In the genomic region with DNA sequence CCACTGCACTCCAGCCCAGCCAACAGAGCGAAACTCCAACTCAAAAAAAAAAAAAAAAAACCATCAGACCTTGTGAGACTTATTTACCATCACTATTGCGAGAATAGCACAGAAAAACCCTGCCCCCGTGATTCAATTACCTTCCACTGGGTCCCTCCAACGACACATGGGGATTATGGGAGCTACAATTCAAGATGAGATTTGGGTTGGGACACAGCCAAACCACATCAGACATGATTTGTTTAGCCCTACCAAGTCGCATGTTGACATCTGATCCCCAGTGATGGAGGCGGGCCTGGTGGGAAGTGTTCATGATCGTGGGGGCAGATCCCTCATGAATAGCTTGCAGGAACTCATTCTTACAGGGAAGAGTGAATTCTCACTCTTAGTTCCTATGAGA, we compare ENCODE assay signal across 1 cellular context.
TF ChIP-seq lines count a peak whose summit lies in the region.

No MANE protein-coding gene starts in this region.

TF ChIP-seq in GM23338, 12 proteins besides CTCF, POLR2A, EP300 and RAD21 (continued from another document):
- TF ChIP-seq, protein P1, sequence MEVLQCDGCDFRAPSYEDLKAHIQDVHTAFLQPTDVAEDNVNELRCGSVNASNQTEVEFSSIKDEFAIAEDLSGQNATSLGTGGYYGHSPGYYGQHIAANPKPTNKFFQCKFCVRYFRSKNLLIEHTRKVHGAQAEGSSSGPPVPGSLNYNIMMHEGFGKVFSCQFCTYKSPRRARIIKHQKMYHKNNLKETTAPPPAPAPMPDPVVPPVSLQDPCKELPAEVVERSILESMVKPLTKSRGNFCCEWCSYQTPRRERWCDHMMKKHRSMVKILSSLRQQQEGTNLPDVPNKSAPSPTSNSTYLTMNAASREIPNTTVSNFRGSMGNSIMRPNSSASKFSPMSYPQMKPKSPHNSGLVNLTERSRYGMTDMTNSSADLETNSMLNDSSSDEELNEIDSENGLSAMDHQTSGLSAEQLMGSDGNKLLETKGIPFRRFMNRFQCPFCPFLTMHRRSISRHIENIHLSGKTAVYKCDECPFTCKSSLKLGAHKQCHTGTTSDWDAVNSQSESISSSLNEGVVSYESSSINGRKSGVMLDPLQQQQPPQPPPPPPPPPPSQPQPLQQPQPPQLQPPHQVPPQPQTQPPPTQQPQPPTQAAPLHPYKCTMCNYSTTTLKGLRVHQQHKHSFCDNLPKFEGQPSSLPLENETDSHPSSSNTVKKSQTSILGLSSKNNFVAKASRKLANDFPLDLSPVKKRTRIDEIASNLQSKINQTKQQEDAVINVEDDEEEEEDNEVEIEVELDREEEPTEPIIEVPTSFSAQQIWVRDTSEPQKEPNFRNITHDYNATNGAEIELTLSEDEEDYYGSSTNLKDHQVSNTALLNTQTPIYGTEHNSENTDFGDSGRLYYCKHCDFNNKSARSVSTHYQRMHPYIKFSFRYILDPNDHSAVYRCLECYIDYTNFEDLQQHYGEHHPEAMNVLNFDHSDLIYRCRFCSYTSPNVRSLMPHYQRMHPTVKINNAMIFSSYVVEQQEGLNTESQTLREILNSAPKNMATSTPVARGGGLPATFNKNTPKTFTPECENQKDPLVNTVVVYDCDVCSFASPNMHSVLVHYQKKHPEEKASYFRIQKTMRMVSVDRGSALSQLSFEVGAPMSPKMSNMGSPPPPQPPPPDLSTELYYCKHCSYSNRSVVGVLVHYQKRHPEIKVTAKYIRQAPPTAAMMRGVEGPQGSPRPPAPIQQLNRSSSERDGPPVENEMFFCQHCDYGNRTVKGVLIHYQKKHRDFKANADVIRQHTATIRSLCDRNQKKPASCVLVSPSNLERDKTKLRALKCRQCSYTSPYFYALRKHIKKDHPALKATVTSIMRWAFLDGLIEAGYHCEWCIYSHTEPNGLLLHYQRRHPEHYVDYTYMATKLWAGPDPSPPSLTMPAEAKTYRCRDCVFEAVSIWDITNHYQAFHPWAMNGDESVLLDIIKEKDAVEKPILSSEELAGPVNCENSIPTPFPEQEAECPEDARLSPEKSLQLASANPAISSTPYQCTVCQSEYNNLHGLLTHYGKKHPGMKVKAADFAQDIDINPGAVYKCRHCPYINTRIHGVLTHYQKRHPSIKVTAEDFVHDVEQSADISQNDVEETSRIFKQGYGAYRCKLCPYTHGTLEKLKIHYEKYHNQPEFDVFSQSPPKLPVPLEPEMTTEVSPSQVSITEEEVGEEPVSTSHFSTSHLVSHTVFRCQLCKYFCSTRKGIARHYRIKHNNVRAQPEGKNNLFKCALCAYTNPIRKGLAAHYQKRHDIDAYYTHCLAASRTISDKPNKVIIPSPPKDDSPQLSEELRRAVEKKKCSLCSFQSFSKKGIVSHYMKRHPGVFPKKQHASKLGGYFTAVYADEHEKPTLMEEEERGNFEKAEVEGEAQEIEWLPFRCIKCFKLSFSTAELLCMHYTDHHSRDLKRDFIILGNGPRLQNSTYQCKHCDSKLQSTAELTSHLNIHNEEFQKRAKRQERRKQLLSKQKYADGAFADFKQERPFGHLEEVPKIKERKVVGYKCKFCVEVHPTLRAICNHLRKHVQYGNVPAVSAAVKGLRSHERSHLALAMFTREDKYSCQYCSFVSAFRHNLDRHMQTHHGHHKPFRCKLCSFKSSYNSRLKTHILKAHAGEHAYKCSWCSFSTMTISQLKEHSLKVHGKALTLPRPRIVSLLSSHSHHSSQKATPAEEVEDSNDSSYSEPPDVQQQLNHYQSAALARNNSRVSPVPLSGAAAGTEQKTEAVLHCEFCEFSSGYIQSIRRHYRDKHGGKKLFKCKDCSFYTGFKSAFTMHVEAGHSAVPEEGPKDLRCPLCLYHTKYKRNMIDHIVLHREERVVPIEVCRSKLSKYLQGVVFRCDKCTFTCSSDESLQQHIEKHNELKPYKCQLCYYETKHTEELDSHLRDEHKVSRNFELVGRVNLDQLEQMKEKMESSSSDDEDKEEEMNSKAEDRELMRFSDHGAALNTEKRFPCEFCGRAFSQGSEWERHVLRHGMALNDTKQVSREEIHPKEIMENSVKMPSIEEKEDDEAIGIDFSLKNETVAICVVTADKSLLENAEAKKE (CRISPR knock-in tag; IDR thresholded peaks at IDR 0.05) = no peak
- TF ChIP-seq EZH2phosphoT487 (IDR thresholded peaks at IDR 0.05; ENCODE audit: unreplicated experiment) (no peak), ZNF331 (CRISPR knock-in tag; IDR thresholded peaks at IDR 0.05; ENCODE audit: low read depth) (no peak), NANOG (IDR thresholded peaks at IDR 0.05; ENCODE audit: borderline replicate concordance) (no peak), STAT1 (IDR thresholded peaks at IDR 0.05; ENCODE audit: unreplicated experiment) (no peak), JUNB (IDR thresholded peaks at IDR 0.05; ENCODE audit: unreplicated experiment) (no peak), EZH2 (IDR thresholded peaks at IDR 0.05; ENCODE audit: low read depth, unreplicated experiment) (no peak)
- TF ChIP-seq, protein P2, sequence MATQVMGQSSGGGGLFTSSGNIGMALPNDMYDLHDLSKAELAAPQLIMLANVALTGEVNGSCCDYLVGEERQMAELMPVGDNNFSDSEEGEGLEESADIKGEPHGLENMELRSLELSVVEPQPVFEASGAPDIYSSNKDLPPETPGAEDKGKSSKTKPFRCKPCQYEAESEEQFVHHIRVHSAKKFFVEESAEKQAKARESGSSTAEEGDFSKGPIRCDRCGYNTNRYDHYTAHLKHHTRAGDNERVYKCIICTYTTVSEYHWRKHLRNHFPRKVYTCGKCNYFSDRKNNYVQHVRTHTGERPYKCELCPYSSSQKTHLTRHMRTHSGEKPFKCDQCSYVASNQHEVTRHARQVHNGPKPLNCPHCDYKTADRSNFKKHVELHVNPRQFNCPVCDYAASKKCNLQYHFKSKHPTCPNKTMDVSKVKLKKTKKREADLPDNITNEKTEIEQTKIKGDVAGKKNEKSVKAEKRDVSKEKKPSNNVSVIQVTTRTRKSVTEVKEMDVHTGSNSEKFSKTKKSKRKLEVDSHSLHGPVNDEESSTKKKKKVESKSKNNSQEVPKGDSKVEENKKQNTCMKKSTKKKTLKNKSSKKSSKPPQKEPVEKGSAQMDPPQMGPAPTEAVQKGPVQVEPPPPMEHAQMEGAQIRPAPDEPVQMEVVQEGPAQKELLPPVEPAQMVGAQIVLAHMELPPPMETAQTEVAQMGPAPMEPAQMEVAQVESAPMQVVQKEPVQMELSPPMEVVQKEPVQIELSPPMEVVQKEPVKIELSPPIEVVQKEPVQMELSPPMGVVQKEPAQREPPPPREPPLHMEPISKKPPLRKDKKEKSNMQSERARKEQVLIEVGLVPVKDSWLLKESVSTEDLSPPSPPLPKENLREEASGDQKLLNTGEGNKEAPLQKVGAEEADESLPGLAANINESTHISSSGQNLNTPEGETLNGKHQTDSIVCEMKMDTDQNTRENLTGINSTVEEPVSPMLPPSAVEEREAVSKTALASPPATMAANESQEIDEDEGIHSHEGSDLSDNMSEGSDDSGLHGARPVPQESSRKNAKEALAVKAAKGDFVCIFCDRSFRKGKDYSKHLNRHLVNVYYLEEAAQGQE (IDR thresholded peaks at IDR 0.05; ENCODE audit: unreplicated experiment) = no peak
TF ChIP-seq in GM23338: peak in this region for 0.
